Comparison of ENCODE assay signal across 25 cellular contexts in genomic region chr17:7442142-7442541, GRCh38. TPM values are rescaled to one million over a fixed set of nuclear protein-coding genes. Genes with fewer than 3 reads are reported as not detected.
"Had no signal": no experiment of that assay in that cellular context is flagged by ENCODE, and none has a peak within 500 bp of the region (broad histone marks: within the 10 kb centered on the region; RNA-seq: fewer than 3 reads in every experiment).

No MANE protein-coding gene starts in this region.

- ATAC-seq: activated naive CD4-positive, alpha-beta T cell treated with anti-CD3 and anti-CD28 coated beads, Interleukin-2, amount 50 U/mL, for 72 hours; activated T-cell treated with anti-CD3 and anti-CD28 coated beads, Interleukin-2, amount 50 U/mL, for 72 hours; effector memory CD8-positive, alpha-beta T cell; lower lobe of right lung; natural killer cell treated with Interleukin-12 subunit alpha and Interleukin-12 subunit beta and Interleukin-15 and Interleukin-18, amount 100 ng/mL, for 72 hours; right lobe of liver; stimulated activated naive CD8-positive, alpha-beta T cell treated with anti-CD3 and anti-CD28 coated beads, Interleukin-15, amount 100 ng/mL, for 72 hours had no signal

- H3K27ac ChIP-seq: lower lobe of right lung, ovary, right lobe of liver, suprapubic skin, transverse colon, vagina had no signal

- DNase-seq: activated CD4-positive, alpha-beta T cell treated with anti-CD3 and anti-CD28 coated beads, Interleukin-2, amount 50 U/mL, for 4 hours; activated CD4-positive, CD25-positive, alpha-beta regulatory T cell treated with anti-CD3 and anti-CD28 coated beads, Interleukin-2, amount 50 U/mL, for 72 hours; activated effector memory CD4-positive, alpha-beta T cell treated with anti-CD3 and anti-CD28 coated beads, Interleukin-2, amount 50 U/mL, for 16 hours; activated T-cell treated with anti-CD3 and anti-CD28 coated beads, Interleukin-2, amount 50 U/mL, for 72 hours; dermis blood vessel endothelial cell; effector memory CD8-positive, alpha-beta T cell; foreskin fibroblast; glutamatergic neuron; hypothalamus; islet precursor cell; lower lobe of right lung; ovary; right lobe of liver; small intestine; stimulated activated CD4-positive, alpha-beta T cell treated with anti-CD3 and anti-CD28 coated beads, Interleukin-15, amount 100 ng/mL, for 24 hours; stimulated activated CD4-positive, alpha-beta T cell treated with anti-CD3 and anti-CD28 coated beads, Interleukin-2, amount 100 ng/mL, for 48 hours; stimulated activated naive CD8-positive, alpha-beta T cell treated with anti-CD3 and anti-CD28 coated beads, Interleukin-15, amount 100 ng/mL, for 72 hours; transverse colon had no signal

- H3K36me3 ChIP-seq: cardiac muscle cell, lower lobe of right lung, ovary, right lobe of liver, suprapubic skin, transverse colon, vagina had no signal

- H3K4me3 Mint-ChIP-seq: effector memory CD8-positive, alpha-beta T cell; natural killer cell treated with Interleukin-12 subunit alpha and Interleukin-12 subunit beta and Interleukin-15 and Interleukin-18, amount 100 ng/mL, for 72 hours; stimulated activated naive CD8-positive, alpha-beta T cell treated with anti-CD3 and anti-CD28 coated beads, Interleukin-15, amount 100 ng/mL, for 72 hours had no signal

- H3K4me3 ChIP-seq: cardiac muscle cell, lower lobe of right lung, ovary, right lobe of liver, suprapubic skin, transverse colon, vagina had no signal

- H3K27ac Mint-ChIP-seq: activated naive CD4-positive, alpha-beta T cell treated with anti-CD3 and anti-CD28 coated beads, Interleukin-2, amount 50 U/mL, for 72 hours; activated T-cell treated with anti-CD3 and anti-CD28 coated beads, Interleukin-2, amount 50 U/mL, for 72 hours; effector memory CD8-positive, alpha-beta T cell; natural killer cell treated with Interleukin-12 subunit alpha and Interleukin-12 subunit beta and Interleukin-15 and Interleukin-18, amount 100 ng/mL, for 72 hours had no signal

- H3K9me3 Mint-ChIP-seq: activated naive CD4-positive, alpha-beta T cell treated with anti-CD3 and anti-CD28 coated beads, Interleukin-2, amount 50 U/mL, for 72 hours; activated T-cell treated with anti-CD3 and anti-CD28 coated beads, Interleukin-2, amount 50 U/mL, for 72 hours; effector memory CD8-positive, alpha-beta T cell; natural killer cell treated with Interleukin-12 subunit alpha and Interleukin-12 subunit beta and Interleukin-15 and Interleukin-18, amount 100 ng/mL, for 72 hours; stimulated activated naive CD8-positive, alpha-beta T cell treated with anti-CD3 and anti-CD28 coated beads, Interleukin-15, amount 100 ng/mL, for 72 hours had no signal

- H3K9me3 ChIP-seq: lower lobe of right lung, ovary, right lobe of liver, suprapubic skin, transverse colon, vagina had no signal

- H3K36me3 Mint-ChIP-seq: natural killer cell treated with Interleukin-12 subunit alpha and Interleukin-12 subunit beta and Interleukin-15 and Interleukin-18, amount 100 ng/mL, for 72 hours had no signal

RNA-seq across cellular contexts. Expression of gene SPEM3, which starts 13.5 kb away (rescaled TPM):
- total RNA-seq: activated CD8-positive, alpha-beta memory T cell treated with anti-CD3 and anti-CD28 coated beads for 36 hours; activated naive CD4-positive, alpha-beta T cell treated with anti-CD3 and anti-CD28 coated beads, Interleukin-2, amount 50 U/mL, for 72 hours; activated T-cell treated with anti-CD3 and anti-CD28 coated beads, Interleukin-2, amount 50 U/mL, for 72 hours; cardiac muscle cell; dermis blood vessel endothelial cell; lower lobe of right lung; mesenteric fat pad; natural killer cell treated with Interleukin-12 subunit alpha and Interleukin-12 subunit beta and Interleukin-15 and Interleukin-18, amount 100 ng/mL, for 72 hours; ovary; right lobe of liver; suprapubic skin; transverse colon; vagina had no signal

RNA-seq across cellular contexts. Expression of gene SPEM2, which starts 16.7 kb away (rescaled TPM):
- total RNA-seq: activated CD8-positive, alpha-beta memory T cell treated with anti-CD3 and anti-CD28 coated beads for 36 hours; activated T-cell treated with anti-CD3 and anti-CD28 coated beads, Interleukin-2, amount 50 U/mL, for 72 hours; cardiac muscle cell; dermis blood vessel endothelial cell; lower lobe of right lung; mesenteric fat pad; natural killer cell treated with Interleukin-12 subunit alpha and Interleukin-12 subunit beta and Interleukin-15 and Interleukin-18, amount 100 ng/mL, for 72 hours; ovary; right lobe of liver; suprapubic skin; transverse colon; vagina had no signal
